Comparison of ENCODE assay signal across 8 cellular contexts in the genomic region with DNA sequence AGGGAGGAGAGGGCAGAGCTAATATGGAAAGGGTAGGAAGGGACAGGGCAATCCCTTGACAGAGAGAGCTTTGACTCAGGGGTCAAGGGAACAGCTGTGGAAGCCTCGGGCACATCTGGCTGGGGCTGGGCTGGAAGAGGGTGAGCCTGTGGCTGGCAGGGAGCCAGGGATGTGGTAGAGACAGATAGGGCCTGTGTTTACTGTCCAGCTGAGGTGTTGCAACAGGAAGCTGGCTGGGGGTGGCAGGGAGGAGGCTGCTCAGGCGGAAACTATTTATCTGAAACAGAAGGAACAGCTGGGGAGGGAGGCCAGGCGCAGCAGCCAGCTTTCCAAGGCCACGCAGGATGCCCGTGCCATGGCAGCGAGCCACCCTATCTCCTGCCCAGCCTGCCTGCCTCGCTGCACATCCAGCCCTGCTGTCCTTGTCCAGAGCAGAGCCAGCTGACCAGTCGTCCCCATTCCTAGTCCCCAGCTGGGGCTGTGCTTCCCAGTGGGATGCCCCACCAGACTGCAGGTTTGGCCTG.
DNase-seq lines count a peak whose midpoint lies in the region; ATAC-seq and TF ChIP-seq lines count a peak whose summit lies in the region.

No MANE protein-coding gene starts in this region.

- TF ChIP-seq CTCF in GM20000 (IDR thresholded peaks at IDR 0.05; ENCODE audit: extremely low read depth, missing control alignments): no peak

- intact Hi-C loops in Right ventricle myocardium inferior (cut with DNase I): no loop called here

- ATAC-seq in Right ventricle myocardium inferior: peak; percentile 81

- peak; percentile 13 for DNase-seq in NK-92 treated with Interleukin-12 subunit alpha and Interleukin-12 subunit beta, amount 100 ng/mL, for 24 hours (lab: John Stamatoyannopoulos, UW)
- DNase-seq in NK-92 (lab: John Stamatoyannopoulos, UW; ENCODE audit: unreplicated experiment) (no peak), SW 1271 (lab: John Stamatoyannopoulos, UW) (peak; percentile 12 to 59), Right ventricle myocardium inferior (ENCODE audit: missing footprints) (peak; percentile 88), retina (peak; percentile 21), NCI-H1930 (lab: John Stamatoyannopoulos, UW) (no peak), NCI-H345 (lab: John Stamatoyannopoulos, UW) (no peak), GM20000 (ENCODE audit: low spot score) (no peak)

Comparison
In these comparisons a context has a peak if more than half of its experiments do, and no peak if none do; other contexts are left out.
1. DNase-seq: peak in NK-92 treated with Interleukin-12 subunit alpha and Interleukin-12 subunit beta, amount 100 ng/mL, for 24 hours (single experiment), SW 1271 (2 of 2), Right ventricle myocardium inferior (single experiment) and retina (single experiment); none in NK-92 (single experiment), NCI-H1930 (0 of 2), NCI-H345 (single experiment) and GM20000 (single experiment).